ENCODE assay signal across 14 cellular contexts in genomic region chr9:68640421-68641089, GRCh38.
DNase-seq lines count a peak whose midpoint lies in the region; ATAC-seq, FAIRE-seq and TF ChIP-seq lines count a peak whose summit lies in the region.
"Had no signal": no experiment of that assay in that cellular context is flagged by ENCODE, and none has a peak within 500 bp of the region (broad histone marks: within the 10 kb centered on the region; RNA-seq: fewer than 3 reads in every experiment).

No MANE protein-coding gene starts in this region.

- peaks cover 73% of the 10 kb centered on the region for H3K4me1 ChIP-seq in BLaER1
- peaks cover 96% of the 10 kb centered on the region for H3K4me1 ChIP-seq in OCI-LY1 (ENCODE audit: insufficient read depth, low read length, severe bottlenecking)
- H3K4me1 ChIP-seq: parathyroid adenoma had no signal

- peak; percentile 38 for ATAC-seq in HG02973 (IDR thresholded peaks at IDR 0.05; ENCODE audit: unreplicated experiment)
- no peak for ATAC-seq in GM18519 (IDR thresholded peaks at IDR 0.05; ENCODE audit: low FRiP score, unreplicated experiment)
- ATAC-seq in GM18873 (IDR thresholded peaks at IDR 0.05; ENCODE audit: low FRiP score, unreplicated experiment), result no peak
- ATAC-seq: activated T-helper 17 cell treated with anti-CD3 and anti-CD28 coated beads, Interleukin-2, amount 50 U/mL, for 72 hours had no signal

- H3K36me3 ChIP-seq in BLaER1 (no peaks in the 10 kb centered on the region), OCI-LY1 (ENCODE audit: insufficient read depth, low read length) (no peaks in the 10 kb centered on the region)

- H3K4me2 ChIP-seq in BLaER1 (peak overlapping the region; percentile 76), OCI-LY1 (ENCODE audit: low read length) (peak overlapping the region; percentile 45)

- no peak overlapping the region for H3K4me3 ChIP-seq in BLaER1
- peak overlapping the region; percentile 20 for H3K4me3 ChIP-seq in OCI-LY1 (ENCODE audit: low read depth, low read length, poor library complexity, severe bottlenecking)
- no peak overlapping the region for H3K4me3 ChIP-seq in lower leg skin (ENCODE audit: low read depth, poor library complexity, severe bottlenecking)

- TF ChIP-seq CTCF in OCI-LY1 (IDR thresholded peaks at IDR 0.05; ENCODE audit: low read length), result no peak
- no peak for TF ChIP-seq CTCF in lower leg skin (IDR thresholded peaks at IDR 0.05)

- no peak overlapping the region for H2AFZ ChIP-seq in OCI-LY1 (ENCODE audit: low read length)
- H2AFZ ChIP-seq: parathyroid adenoma had no signal

- WGBS in lower leg skin, 2 donors, result 81 to 88% methylated on average over 4 of the region's 4 CpGs

- intact Hi-C loops in lower leg skin (cut with DNase I; ENCODE audit: low total_unique reads), result no loop called here

- FAIRE-seq in GM19239 (lab: Jason Lieb, UNC), result peak; percentile 91

- no peaks in the 10 kb centered on the region for H3K79me2 ChIP-seq in OCI-LY1 (ENCODE audit: insufficient read depth, low read length)
- H3K79me2 ChIP-seq: parathyroid adenoma had no signal

- TF ChIP-seq POLR2A in lower leg skin (IDR thresholded peaks at IDR 0.05), result no peak

- H3F3A ChIP-seq in OCI-LY1 (ENCODE audit: insufficient read depth, low read length), result no peaks in the 10 kb centered on the region

- DNase-seq in GM19239 (ENCODE audit: insufficient read length, low spot score) (no peak), lower leg skin (ENCODE audit: low spot score in 2 of 2) (no peak), Ammon's horn (ENCODE audit: low spot score) (no peak)
- DNase-seq: activated CD4-positive, alpha-beta T cell treated with anti-CD3 and anti-CD28 coated beads, Interleukin-2, amount 50 U/mL, for 4 hours; NCI-H1436; NCI-H526 treated with DMSO at 0.1 percent for 48 hours; Right ventricle myocardium superior had no signal

- H4K20me1 ChIP-seq in BLaER1 (no peaks in the 10 kb centered on the region), OCI-LY1 (ENCODE audit: insufficient read depth, low read length) (no peaks in the 10 kb centered on the region)

- no peak overlapping the region for H3K27ac ChIP-seq in BLaER1
- H3K27ac ChIP-seq in OCI-LY1 (ENCODE audit: low read depth, low read length, poor library complexity, severe bottlenecking), result peak overlapping the region; percentile 94
- H3K27ac ChIP-seq: parathyroid adenoma had no signal

- no peaks in the 10 kb centered on the region for H3K9me2 ChIP-seq in OCI-LY1 (ENCODE audit: low read depth, low read length)

- H3K27me3 ChIP-seq in BLaER1, result no peaks in the 10 kb centered on the region
- no peaks in the 10 kb centered on the region for H3K27me3 ChIP-seq in OCI-LY1 (ENCODE audit: insufficient read depth, low read length)

- H3K9me3 ChIP-seq in BLaER1 (no peaks in the 10 kb centered on the region), OCI-LY1 (ENCODE audit: low read length) (no peaks in the 10 kb centered on the region)

- no peak overlapping the region for H3K9ac ChIP-seq in BLaER1
- peak overlapping the region; percentile 40; the same call in 1 of the 2 replicates for H3K9ac ChIP-seq in OCI-LY1 (ENCODE audit: low read length)
- H3K9ac ChIP-seq: parathyroid adenoma had no signal
